Comparison of ENCODE assay signal across 10 cellular contexts in the genomic region with DNA sequence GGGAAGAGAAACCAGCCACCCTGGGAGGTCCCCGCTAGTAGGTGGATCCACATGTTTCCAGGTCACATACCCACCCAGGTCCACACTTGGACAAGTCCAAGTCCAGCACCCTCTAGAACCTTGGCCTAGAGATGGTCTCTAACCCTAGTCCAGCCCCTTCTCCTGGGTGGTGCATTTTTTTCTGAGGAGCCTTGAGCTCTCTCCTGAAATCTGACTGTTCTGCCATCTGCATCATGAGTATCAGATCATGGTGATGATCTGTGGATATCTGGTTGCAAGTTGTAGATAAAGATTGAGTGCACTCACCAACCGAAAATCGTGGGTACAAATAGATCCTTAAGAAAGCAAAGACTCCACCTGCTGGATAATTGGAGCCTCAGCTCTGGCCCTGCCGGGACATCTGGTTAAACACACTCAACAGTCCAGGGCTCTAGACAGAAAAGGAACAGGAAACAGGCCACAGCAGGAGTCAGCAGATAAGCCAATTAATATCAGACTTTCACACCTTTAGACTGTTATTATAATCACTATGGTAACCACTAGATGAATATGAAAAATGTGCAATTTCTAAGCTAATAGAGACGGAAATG. TPM values are rescaled to one million over a fixed set of nuclear protein-coding genes. Genes with fewer than 3 reads are reported as not detected.
DNase-seq lines count a peak whose midpoint lies in the region; ATAC-seq and TF ChIP-seq lines count a peak whose summit lies in the region.
"Had no signal": no experiment of that assay in that cellular context is flagged by ENCODE, and none has a peak within 500 bp of the region (broad histone marks: within the 10 kb centered on the region; RNA-seq: fewer than 3 reads in every experiment).

No MANE protein-coding gene starts in this region.

- intact Hi-C loops in left ventricle myocardium superior (cut with micrococcal nuclease) = no loop called here
- intact Hi-C loops in CD8-positive, alpha-beta T cell (cut with DNase I, micrococcal nuclease) = no loop called here
- intact Hi-C loops in ovary (cut with DNase I) = loop anchor here in 1 of 4 donors (10.0 kb wide), 1 partner anchor 215 kb away; no protein-coding TSS in a partner anchor

- WGBS in ovary, 3 donors = 46 to 63% (median 58%) methylated on average over 5 of the region's 5 CpGs

- no peaks in the 10 kb centered on the region for H3K36me3 Mint-ChIP-seq in CD8-positive, alpha-beta T cell

- no peak overlapping the region for H3K4me3 ChIP-seq in right atrium auricular region
- no peak overlapping the region for H3K4me3 ChIP-seq in CD8-positive, alpha-beta T cell (ENCODE audit: low read depth, low read length)
- H3K4me3 ChIP-seq in ovary = no peak overlapping the region

- no peaks in the 10 kb centered on the region for H3K27me3 ChIP-seq in right atrium auricular region
- H3K27me3 ChIP-seq in CD8-positive, alpha-beta T cell (ENCODE audit: insufficient read depth, low read length) = no peaks in the 10 kb centered on the region
- H3K27me3 ChIP-seq in ovary = no peaks in the 10 kb centered on the region

- POLR2A ChIA-PET in CD8-positive, alpha-beta T cell (lab: Charles Lee) = interaction anchor here (0.6 kb wide), 1 partner anchor 691 kb away, joined by 3 read pairs; no protein-coding TSS in a partner anchor

- DNase-seq in right atrium auricular region (ENCODE audit: low spot score) = peak; percentile 26
- DNase-seq in left ventricle myocardium superior = no peak
- DNase-seq in NCI-H510A (lab: John Stamatoyannopoulos, UW) = peak; percentile 31
- DNase-seq in cerebellar cortex (ENCODE audit: low spot score) = peak; percentile 53
- DNase-seq in CD8-positive, alpha-beta T cell = no peak
- no peak for DNase-seq in activated CD4-positive, CD25-positive, alpha-beta regulatory T cell (lab: John Stamatoyannopoulos, UW)
- DNase-seq in ovary = no peak
- DNase-seq: activated B cell treated with CpG ODN at 0.5 μM for 24 hours, aorta had no signal

- no peak overlapping the region for H3K4me3 Mint-ChIP-seq in CD8-positive, alpha-beta T cell
- H3K4me3 Mint-ChIP-seq: activated B cell treated with CpG ODN at 0.5 μM for 24 hours had no signal

- H3K36me3 ChIP-seq in right atrium auricular region (no peaks in the 10 kb centered on the region), ovary (no peaks in the 10 kb centered on the region)
- no peaks in the 10 kb centered on the region for H3K36me3 ChIP-seq in CD8-positive, alpha-beta T cell (ENCODE audit: insufficient read depth, low read length)

- ATAC-seq in left ventricle myocardium superior = no peak
- no peak for ATAC-seq in CD8-positive, alpha-beta T cell
- no peak for ATAC-seq in GM19467 (IDR thresholded peaks at IDR 0.05; ENCODE audit: unreplicated experiment)

- H3K27ac ChIP-seq in right atrium auricular region (no peak overlapping the region), ovary (no peak overlapping the region)
- no peak overlapping the region for H3K27ac ChIP-seq in CD8-positive, alpha-beta T cell (ENCODE audit: low read depth, low read length)

- CTCF ChIA-PET in CD8-positive, alpha-beta T cell (lab: Charles Lee) = interaction anchor here (1.2 to 3.4 kb wide), 9 partner anchors 8 to 534 kb away, joined by 3 to 21 read pairs (median 6); no protein-coding TSS in a partner anchor

- no peaks in the 10 kb centered on the region for H3K27me3 Mint-ChIP-seq in CD8-positive, alpha-beta T cell (ENCODE audit: low read depth)

- H3K4me1 Mint-ChIP-seq in CD8-positive, alpha-beta T cell (ENCODE audit: low read depth) = peaks cover 24% of the 10 kb centered on the region

- no peak overlapping the region for H3K27ac Mint-ChIP-seq in CD8-positive, alpha-beta T cell
- H3K27ac Mint-ChIP-seq: activated B cell treated with CpG ODN at 0.5 μM for 24 hours had no signal

- TF ChIP-seq CTCF in right atrium auricular region (IDR thresholded peaks at IDR 0.05) = no peak
- TF ChIP-seq CTCF in CD8-positive, alpha-beta T cell (IDR thresholded peaks at IDR 0.05) = no peak
- TF ChIP-seq CTCF in ovary (IDR thresholded peaks at IDR 0.05) = no peak

- H3K4me1 ChIP-seq in right atrium auricular region (no peaks in the 10 kb centered on the region), ovary (ENCODE audit: insufficient read depth) (no peaks in the 10 kb centered on the region)
- peaks cover 20% of the 10 kb centered on the region for H3K4me1 ChIP-seq in CD8-positive, alpha-beta T cell (ENCODE audit: insufficient read depth, low read length)

- TF ChIP-seq POLR2A in ovary (IDR thresholded peaks at IDR 0.05) = no peak

- H3K9me3 ChIP-seq in right atrium auricular region = no peaks in the 10 kb centered on the region
- no peaks in the 10 kb centered on the region for H3K9me3 ChIP-seq in CD8-positive, alpha-beta T cell (ENCODE audit: low read length)
- H3K9me3 ChIP-seq in ovary = no peaks in the 10 kb centered on the region

- no peak for TF ChIP-seq EP300 in ovary (IDR thresholded peaks at IDR 0.05)

- no peaks in the 10 kb centered on the region for H3K9me3 Mint-ChIP-seq in CD8-positive, alpha-beta T cell
- H3K9me3 Mint-ChIP-seq: activated B cell treated with CpG ODN at 0.5 μM for 24 hours had no signal

RNA-seq across cellular contexts. Expression of a gene that starts 41.1 kb away (rescaled TPM):
- total RNA-seq in right atrium auricular region = under 1 TPM in 1 of 2 donors, not detected in 1; 0.07 TPM
- 0.15 TPM for total RNA-seq in left ventricle myocardium superior
- total RNA-seq in CD8-positive, alpha-beta T cell = not detected
- total RNA-seq in ovary = under 1 TPM in 2 of 7 donors, not detected in 5; 0.07 to 0.12 TPM
- polyA plus RNA-seq in ovary = not detected
- total RNA-seq: activated B cell treated with CpG ODN at 0.5 μM for 24 hours had no signal
- polyA plus RNA-seq: aorta had no signal

Comparison
In these comparisons a context has a peak if more than half of its experiments do, and no peak if none do; other contexts are left out.
1. DNase-seq: peak in right atrium auricular region (single experiment), NCI-H510A (single experiment) and cerebellar cortex (single experiment); none in left ventricle myocardium superior (single experiment), CD8-positive, alpha-beta T cell (0 of 7), activated CD4-positive, CD25-positive, alpha-beta regulatory T cell (0 of 4) and ovary (0 of 5).